14 cellular contexts compared by ENCODE assay signal in genomic region chr2:217900780-217901360, GRCh38.
DNase-seq lines count a peak whose midpoint lies in the region; ATAC-seq, FAIRE-seq and TF ChIP-seq lines count a peak whose summit lies in the region.
"Had no signal": no experiment of that assay in that cellular context is flagged by ENCODE, and none has a peak within 500 bp of the region (broad histone marks: within the 10 kb centered on the region; RNA-seq: fewer than 3 reads in every experiment).

No MANE protein-coding gene starts in this region.

- H2AFZ ChIP-seq in GM23248 = no peak overlapping the region

- no peaks in the 10 kb centered on the region for H3K36me3 Mint-ChIP-seq in endothelial cell (ENCODE audit: low read depth, unreplicated experiment)

- H3K4me3 Mint-ChIP-seq in endothelial cell (ENCODE audit: unreplicated experiment) = peak overlapping the region; percentile 65

- H3K9me3 ChIP-seq in GM23248 (ENCODE audit: low read depth) (no peaks in the 10 kb centered on the region), muscle layer of colon (ENCODE audit: low read length) (no peaks in the 10 kb centered on the region), subcutaneous abdominal adipose tissue (ENCODE audit: control insufficient read depth in 5 of 5, low read length in 5 of 5) (no peaks in the 10 kb centered on the region)
- H3K9me3 ChIP-seq: neutrophil had no signal

- WGBS in GM23248 (ENCODE audit: low coverage in 1 of 2, low lambda C conversion rate in 2 of 2, missing lambda C conversion rate in 2 of 2), 2 experiments = 82 to 83% methylated on average over 7 of the region's 7 CpGs

- no peak for FAIRE-seq in HTR-8/SVneo (lab: Jason Lieb, UNC)
- FAIRE-seq: GM19239 had no signal

- in situ Hi-C loops in GM23248 (cut with MboI) = no loop called here

- H3K4me3 ChIP-seq in GM23248 (no peak overlapping the region), muscle layer of colon (ENCODE audit: low read depth in 1 of 2, low read length in 2 of 2) (no peak overlapping the region), subcutaneous abdominal adipose tissue (ENCODE audit: low read depth in 1 of 5, low read length in 5 of 5) (peak overlapping the region in 1 of 5 donors; percentile 17)

- H3K9me3 Mint-ChIP-seq in endothelial cell (ENCODE audit: unreplicated experiment) = no peaks in the 10 kb centered on the region
- H3K9me3 Mint-ChIP-seq: activated T-helper 2 cell treated with anti-CD3 and anti-CD28 coated beads, Interferon-gamma antibody, Interleukin-2, Interleukin-4, amounts not matched to agents 10 μg/mL and 5 μg/mL and 100 μg/mL, durations not matched to agents 14 hours and 24 hours and 36 hours had no signal

- DNase-seq in GM23248 = no peak
- no peak for DNase-seq in endothelial cell (ENCODE audit: low spot score)
- DNase-seq in NCI-H2171 treated with DMSO at 0.1 percent for 48 hours (lab: John Stamatoyannopoulos, UW) = no peak
- DNase-seq in HTR-8/SVneo (ENCODE audit: insufficient read length, low spot score) = no peak
- DNase-seq: amygdala, NCI-H146, NCI-H526 had no signal

- H3K79me2 ChIP-seq in GM23248 (ENCODE audit: insufficient read depth) = peaks cover 87% of the 10 kb centered on the region

- no peak for TF ChIP-seq CTCF in endothelial cell (IDR thresholded peaks at IDR 0.05; ENCODE audit: unreplicated experiment)

- peaks cover 26% of the 10 kb centered on the region for H3K36me3 ChIP-seq in GM23248 (ENCODE audit: low read depth)
- H3K36me3 ChIP-seq in muscle layer of colon (ENCODE audit: insufficient read depth, low read length) = peaks cover 67% of the 10 kb centered on the region
- peaks cover 7 to 96% (median 72%) of the 10 kb centered on the region in 5 donors for H3K36me3 ChIP-seq in subcutaneous abdominal adipose tissue (ENCODE audit: control insufficient read depth in 5 of 5, insufficient read depth in 5 of 5, low read length in 5 of 5)
- H3K36me3 ChIP-seq: neutrophil had no signal

- no peaks in the 10 kb centered on the region for H3K9me2 ChIP-seq in GM23248 (ENCODE audit: insufficient read depth)

- H3K4me1 ChIP-seq in GM23248 (ENCODE audit: insufficient read depth) = peaks cover 43% of the 10 kb centered on the region
- peaks cover 90% of the 10 kb centered on the region for H3K4me1 ChIP-seq in muscle layer of colon (ENCODE audit: insufficient read depth, low read length)
- H3K4me1 ChIP-seq in subcutaneous abdominal adipose tissue (ENCODE audit: control insufficient read depth in 5 of 5, insufficient read depth in 5 of 5, low read length in 5 of 5) = peaks cover 35 to 90% (median 85%) of the 10 kb centered on the region in 5 donors

- H3K27ac Mint-ChIP-seq in endothelial cell (ENCODE audit: unreplicated experiment) = no peak overlapping the region
- H3K27ac Mint-ChIP-seq: activated T-helper 2 cell treated with anti-CD3 and anti-CD28 coated beads, Interferon-gamma antibody, Interleukin-2, Interleukin-4, amounts not matched to agents 10 μg/mL and 5 μg/mL and 100 μg/mL, durations not matched to agents 14 hours and 24 hours and 36 hours had no signal

- H3F3A ChIP-seq in GM23248 (ENCODE audit: insufficient read depth) = peaks cover 67% of the 10 kb centered on the region

- H3K27ac ChIP-seq in GM23248 = peak overlapping the region; percentile 87
- H3K27ac ChIP-seq in muscle layer of colon (ENCODE audit: low read depth, low read length) = peak overlapping the region; percentile 92
- H3K27ac ChIP-seq in subcutaneous abdominal adipose tissue (ENCODE audit: low read depth, low read length) = peak overlapping the region; percentile 99
- H3K27ac ChIP-seq: neutrophil had no signal

- H4K20me1 ChIP-seq in GM23248 (ENCODE audit: insufficient read depth) = no peaks in the 10 kb centered on the region

- H3K27me3 ChIP-seq in GM23248 (replicated peaks; ENCODE audit: insufficient read depth) (no peaks in the 10 kb centered on the region), muscle layer of colon (ENCODE audit: control insufficient read depth in 1 of 2, insufficient read depth in 2 of 2, low read length in 2 of 2) (no peaks in the 10 kb centered on the region), subcutaneous abdominal adipose tissue (ENCODE audit: control insufficient read depth in 5 of 5, insufficient read depth in 4 of 5, low read length in 5 of 5) (no peaks in the 10 kb centered on the region)

- peaks cover 12% of the 10 kb centered on the region for H3K27me3 Mint-ChIP-seq in endothelial cell (ENCODE audit: unreplicated experiment)

- H3K4me1 Mint-ChIP-seq in endothelial cell (ENCODE audit: unreplicated experiment) = peaks cover 19% of the 10 kb centered on the region

- ATAC-seq in GM19035 (IDR thresholded peaks at IDR 0.05; ENCODE audit: unreplicated experiment) (no peak), HG02870 (IDR thresholded peaks at IDR 0.05; ENCODE audit: unreplicated experiment) (no peak)

- H3K4me2 ChIP-seq in GM23248 (ENCODE audit: unreplicated experiment) = no peak overlapping the region

- H3K9ac ChIP-seq in GM23248 = no peak overlapping the region
- H3K9ac ChIP-seq in muscle layer of colon (ENCODE audit: low read length) = peak overlapping the region; percentile 37
- H3K9ac ChIP-seq in subcutaneous abdominal adipose tissue (ENCODE audit: low read length in 5 of 5) = peak overlapping the region in 3 of 5 donors; percentile 35 to 49 (median 45)
